Comparison of ENCODE assay signal across 24 cellular contexts in the genomic region with DNA sequence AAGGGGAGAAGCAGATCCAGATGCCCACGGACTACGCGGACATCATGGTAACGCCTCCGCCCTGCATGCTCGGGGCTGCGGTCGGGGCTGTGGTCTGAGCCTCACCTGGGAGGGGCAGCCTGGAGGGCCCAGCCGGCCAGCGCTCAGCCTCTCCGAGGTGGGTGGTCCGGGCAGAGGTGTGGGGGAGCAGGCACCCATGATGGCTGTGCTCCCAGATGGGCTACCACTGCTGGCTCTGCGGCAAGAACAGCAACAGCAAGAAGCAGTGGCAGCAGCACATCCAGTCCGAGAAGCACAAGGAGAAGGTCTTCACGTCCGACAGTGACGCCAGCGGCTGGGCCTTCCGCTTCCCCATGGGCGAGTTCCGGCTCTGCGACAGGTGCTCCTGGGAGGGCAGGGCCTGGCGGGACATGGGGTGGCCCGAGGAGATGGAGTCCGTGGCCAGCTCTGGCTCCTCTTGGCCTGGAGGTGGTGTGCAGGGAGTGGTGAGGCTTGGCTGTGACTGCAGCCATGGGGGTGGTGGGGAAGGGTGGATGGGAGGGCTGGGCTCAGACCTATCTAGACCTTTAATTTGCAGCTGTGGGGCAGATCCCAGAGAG. TPM values are rescaled to one million over a fixed set of nuclear protein-coding genes. Genes with fewer than 3 reads are reported as not detected.
DNase-seq lines count a peak whose midpoint lies in the region; ATAC-seq, FAIRE-seq and TF ChIP-seq lines count a peak whose summit lies in the region.
"Had no signal": no experiment of that assay in that cellular context is flagged by ENCODE, and none has a peak within 500 bp of the region (broad histone marks: within the 10 kb centered on the region; RNA-seq: fewer than 3 reads in every experiment).

No MANE protein-coding gene starts in this region.

- H3K9ac ChIP-seq in endothelial cell of umbilical vein (replicated peaks; ENCODE audit: extremely low read depth, insufficient read depth, low read length), result no peak overlapping the region
- H3K9ac ChIP-seq: BLaER1 treated with 17β-estradiol and CSF1 and Interleukin-3, amounts not matched to agents 10 nM and 100 nM had no signal

- H3K79me2 ChIP-seq in endothelial cell of umbilical vein (ENCODE audit: control insufficient read depth, insufficient read depth, low read length), result no peaks in the 10 kb centered on the region

- TF ChIP-seq CTCF in Caco-2 (IDR thresholded peaks at IDR 0.05; ENCODE audit: insufficient read depth in 1 of 2, low read depth in 1 of 2, low read length in 1 of 2, severe bottlenecking in 1 of 2, unreplicated experiment in 1 of 2) (no peak), HEK293 (tag by site-specific recombination; IDR thresholded peaks at IDR 0.05) (no peak), RWPE1 (conservative IDR thresholded peaks at IDR 0.05; ENCODE audit: low read depth) (no peak), endothelial cell of umbilical vein (IDR thresholded peaks at IDR 0.05; ENCODE audit: extremely low read depth in 1 of 2, insufficient read depth in 1 of 2, low read depth in 1 of 2, low read length in 2 of 2) (no peak), brain microvascular endothelial cell (IDR thresholded peaks at IDR 0.05; ENCODE audit: low read depth, low read length, missing control alignments) (no peak)

- H3K4me1 ChIP-seq in Caco-2 (peaks cover 41% of the 10 kb centered on the region), HEK293 (ENCODE audit: control insufficient read depth, insufficient read depth, low read length) (no peaks in the 10 kb centered on the region), endothelial cell of umbilical vein (ENCODE audit: control insufficient read depth, extremely low read depth, insufficient read depth, low read length) (no peaks in the 10 kb centered on the region)
- H3K4me1 ChIP-seq: BE2C; BLaER1 treated with 17β-estradiol and CSF1 and Interleukin-3, amounts not matched to agents 10 nM and 100 nM; HAP-1 had no signal

- BruUV-seq in Caco-2 (replicated peaks; lab: Mats Ljungman, UMichigan) (TSS peak; percentile 5), endothelial cell of umbilical vein (replicated peaks; lab: Mats Ljungman, UMichigan) (TSS peak; percentile 2)

- no peak for FAIRE-seq in endothelial cell of umbilical vein (lab: Jason Lieb, UNC)
- FAIRE-seq: A549, GM12891, GM18507, H54 had no signal

- no peaks in the 10 kb centered on the region for H3K9me3 Mint-ChIP-seq in Caco-2 (ENCODE audit: unreplicated experiment)
- H3K9me3 Mint-ChIP-seq in T-helper 2 cell treated with Interferon-gamma antibody and Interleukin-4, amounts not matched to agents 5 μg/mL and 100 μg/mL, for 36 hours, result no peaks in the 10 kb centered on the region
- H3K9me3 Mint-ChIP-seq: CD14-positive monocyte; CD4-positive, alpha-beta T cell; CD8-positive, alpha-beta memory T cell had no signal

- ATAC-seq in GM21723 (IDR thresholded peaks at IDR 0.05; ENCODE audit: unreplicated experiment), result no peak

- no peaks in the 10 kb centered on the region for H3K9me3 ChIP-seq in Caco-2
- H3K9me3 ChIP-seq in HEK293 (ENCODE audit: control insufficient read depth, insufficient read depth, low read depth, low read length), result no peaks in the 10 kb centered on the region
- H3K9me3 ChIP-seq in endothelial cell of umbilical vein (replicated peaks; ENCODE audit: control insufficient read depth, insufficient read depth, low read length), result no peaks in the 10 kb centered on the region
- H3K9me3 ChIP-seq: A549; BE2C; BLaER1 treated with 17β-estradiol and CSF1 and Interleukin-3, amounts not matched to agents 10 nM and 100 nM; HAP-1 had no signal

- CTCF ChIA-PET in Caco-2 (lab: Charles Lee), result no interaction called here
- CTCF ChIA-PET in HEK293 (lab: Yijun Ruan, JAX), result interaction anchor here (0.9 kb wide), 1 partner anchor 11 kb away, joined by 4 read pairs; no protein-coding TSS in a partner anchor
- CTCF ChIA-PET in RWPE1 (lab: Yijun Ruan, JAX), result interaction anchor here (0.6 kb wide), 1 partner anchor 25 kb away, joined by 4 read pairs; the partner anchor contains the start of gene TEF
- CTCF ChIA-PET in endothelial cell of umbilical vein (lab: Charles Lee), result interaction anchor here (1.2 kb wide), 1 partner anchor 9 kb away, joined by 3 read pairs; no protein-coding TSS in a partner anchor

- peaks cover 18% of the 10 kb centered on the region for H3K4me1 Mint-ChIP-seq in Caco-2 (ENCODE audit: low read depth, unreplicated experiment)
- no peaks in the 10 kb centered on the region for H3K4me1 Mint-ChIP-seq in T-helper 2 cell treated with Interferon-gamma antibody and Interleukin-4, amounts not matched to agents 5 μg/mL and 100 μg/mL, for 36 hours (ENCODE audit: low read depth)
- H3K4me1 Mint-ChIP-seq: CD14-positive monocyte; CD8-positive, alpha-beta memory T cell had no signal

- H3K36me3 ChIP-seq in Caco-2 (ENCODE audit: control insufficient read depth, insufficient read depth, low read length) (peaks cover 5% of the 10 kb centered on the region), HEK293 (ENCODE audit: control insufficient read depth in 2 of 2, insufficient read depth in 1 of 2, low read length in 2 of 2) (peaks cover 0 to 73% of the 10 kb centered on the region in 2 experiments; a peak in 2 of 3 replicates), endothelial cell of umbilical vein (ENCODE audit: control insufficient read depth in 2 of 2, extremely low read depth in 1 of 2, insufficient read depth in 2 of 2, low read length in 2 of 2) (peaks cover 3 to 57% of the 10 kb centered on the region in 2 experiments), brain microvascular endothelial cell (replicated peaks) (peaks cover 57% of the 10 kb centered on the region)

- H3K27me3 Mint-ChIP-seq in Caco-2 (ENCODE audit: insufficient read depth, unreplicated experiment), result no peaks in the 10 kb centered on the region
- H3K27me3 Mint-ChIP-seq in T-helper 2 cell treated with Interferon-gamma antibody and Interleukin-4, amounts not matched to agents 5 μg/mL and 100 μg/mL, for 36 hours (ENCODE audit: low read depth), result no peaks in the 10 kb centered on the region
- H3K27me3 Mint-ChIP-seq: CD4-positive, alpha-beta T cell; CD8-positive, alpha-beta memory T cell had no signal

- no peak overlapping the region for H3K4me2 ChIP-seq in endothelial cell of umbilical vein (ENCODE audit: insufficient read depth, low read length)
- H3K4me2 ChIP-seq: A549; BLaER1 treated with 17β-estradiol and CSF1 and Interleukin-3, amounts not matched to agents 10 nM and 100 nM had no signal

- H3K27ac ChIP-seq in HEK293 (ENCODE audit: extremely low read depth, low read depth, low read length), result no peak overlapping the region
- H3K27ac ChIP-seq in RWPE1, result peak overlapping the region; percentile 67; the same call in 1 of the 2 replicates
- H3K27ac ChIP-seq in endothelial cell of umbilical vein (ENCODE audit: insufficient read depth, low read depth, low read length), result no peak overlapping the region
- H3K27ac ChIP-seq in brain microvascular endothelial cell, result no peak overlapping the region
- H3K27ac ChIP-seq: A549; BLaER1 treated with 17β-estradiol and CSF1 and Interleukin-3, amounts not matched to agents 10 nM and 100 nM had no signal

- in situ Hi-C loops in brain microvascular endothelial cell (cut with HindIII; ENCODE audit: low pct_ligation_motif_present, low sequenced_read_pairs), result no loop called here

- no peaks in the 10 kb centered on the region for H4K20me1 ChIP-seq in endothelial cell of umbilical vein (replicated peaks; ENCODE audit: control insufficient read depth, extremely low read depth, insufficient read depth, low read length)

- intact Hi-C loops in Caco-2 (cut with micrococcal nuclease; ENCODE audit: unreplicated experiment), result no loop called here
- intact Hi-C loops in endothelial cell of umbilical vein (cut with micrococcal nuclease), result no loop called here

- H3K27ac Mint-ChIP-seq in Caco-2 (ENCODE audit: unreplicated experiment), result peak overlapping the region; percentile 48
- no peak overlapping the region for H3K27ac Mint-ChIP-seq in T-helper 2 cell treated with Interferon-gamma antibody and Interleukin-4, amounts not matched to agents 5 μg/mL and 100 μg/mL, for 36 hours
- H3K27ac Mint-ChIP-seq: CD4-positive, alpha-beta T cell; CD8-positive, alpha-beta memory T cell had no signal

- H3K36me3 Mint-ChIP-seq in Caco-2 (ENCODE audit: insufficient read depth, unreplicated experiment), result peaks cover 63% of the 10 kb centered on the region
- peaks cover 17% of the 10 kb centered on the region for H3K36me3 Mint-ChIP-seq in T-helper 2 cell treated with Interferon-gamma antibody and Interleukin-4, amounts not matched to agents 5 μg/mL and 100 μg/mL, for 36 hours (ENCODE audit: low read depth)

- POLR2A ChIA-PET in Caco-2 (lab: Charles Lee), result no interaction called here
- POLR2A ChIA-PET in HEK293 (lab: Yijun Ruan, JAX), result no interaction called here
- POLR2A ChIA-PET in RWPE1 (lab: Yijun Ruan, JAX; ENCODE audit: low non-redundant PET), result no interaction called here
- POLR2A ChIA-PET in endothelial cell of umbilical vein (lab: Charles Lee), result no interaction called here

- no peaks in the 10 kb centered on the region for H3K9me1 ChIP-seq in endothelial cell of umbilical vein (replicated peaks; ENCODE audit: control insufficient read depth, extremely low read depth, insufficient read depth, low read length)

- H2AFZ ChIP-seq in endothelial cell of umbilical vein (ENCODE audit: low read depth, low read length), result no peak overlapping the region

- no peak overlapping the region for H3K4me3 ChIP-seq in Caco-2 (ENCODE audit: low read depth, low read length)
- H3K4me3 ChIP-seq in HEK293 (ENCODE audit: low read depth, low read length), result no peak overlapping the region
- no peak overlapping the region for H3K4me3 ChIP-seq in endothelial cell of umbilical vein (replicated peaks in 1 of 3; ENCODE audit: insufficient read depth in 1 of 3, low read depth in 1 of 3, low read length in 3 of 3)
- no peak overlapping the region for H3K4me3 ChIP-seq in brain microvascular endothelial cell (ENCODE audit: low read depth, low read length)
- H3K4me3 ChIP-seq: A549; BLaER1 treated with 17β-estradiol and CSF1 and Interleukin-3, amounts not matched to agents 10 nM and 100 nM; HAP-1 had no signal

- DNase-seq in Caco-2 (no peak), RWPE1 (ENCODE audit: low spot score) (no peak), endothelial cell of umbilical vein (ENCODE audit: low read depth, low spot score) (no peak), brain microvascular endothelial cell (no peak)
- DNase-seq in T-helper 2 cell treated with Interferon-gamma antibody and Interleukin-4, amounts not matched to agents 5 μg/mL and 100 μg/mL, for 36 hours (ENCODE audit: low spot score), result no peak
- DNase-seq: 8988T; ACHN; AML-193; BE2C; CD4-positive, alpha-beta T cell; CD8-positive, alpha-beta memory T cell; DMS79; EL; GDM1; GOT3 had no signal

- dilution Hi-C loops in endothelial cell of umbilical vein (cut with MboI; ENCODE audit: extremely low pct_ligation_motif_present, low sequenced_read_pairs), result no loop called here

- H3K27me3 ChIP-seq in Caco-2 (replicated peaks; ENCODE audit: control insufficient read depth, insufficient read depth, low read length), result no peaks in the 10 kb centered on the region
- no peaks in the 10 kb centered on the region for H3K27me3 ChIP-seq in endothelial cell of umbilical vein (ENCODE audit: control insufficient read depth in 2 of 2, insufficient read depth in 2 of 2, low read length in 2 of 2)
- H3K27me3 ChIP-seq in brain microvascular endothelial cell (replicated peaks), result no peaks in the 10 kb centered on the region
- H3K27me3 ChIP-seq: BE2C; BLaER1 treated with 17β-estradiol and CSF1 and Interleukin-3, amounts not matched to agents 10 nM and 100 nM had no signal

- H3K4me3 Mint-ChIP-seq in Caco-2 (ENCODE audit: unreplicated experiment), result no peak overlapping the region
- H3K4me3 Mint-ChIP-seq in T-helper 2 cell treated with Interferon-gamma antibody and Interleukin-4, amounts not matched to agents 5 μg/mL and 100 μg/mL, for 36 hours, result no peak overlapping the region
- H3K4me3 Mint-ChIP-seq: CD14-positive monocyte; CD4-positive, alpha-beta T cell; CD8-positive, alpha-beta memory T cell had no signal

- no peak for TF ChIP-seq POLR2A in endothelial cell of umbilical vein (IDR thresholded peaks at IDR 0.05; ENCODE audit: low read depth, low read length)

RNA-seq across cellular contexts. Expression of gene TEF, which starts 25.2 kb away (rescaled TPM):
- total RNA-seq in Caco-2 (2022) (13.8 and 17.8 TPM in 2 replicates), endothelial cell of umbilical vein (2.2 and 2.9 TPM in 2 replicates)
- 4.0 and 5.3 TPM in 2 replicates for polyA plus RNA-seq in endothelial cell of umbilical vein
- polyA plus RNA-seq in endothelial cell of umbilical vein (2011; cell fraction: cytosol; rRNA removed), result 2.2 and 4.2 TPM in 2 replicates
- polyA plus RNA-seq in endothelial cell of umbilical vein (2011; cell fraction: nucleus; rRNA removed), result 2.1 and 3.2 TPM in 2 replicates
- 1.5 and 1.6 TPM in 2 replicates for polyA plus RNA-seq in endothelial cell of umbilical vein (2012)
- polyA minus RNA-seq in endothelial cell of umbilical vein, result 9.3 and 13.6 TPM in 2 replicates
- polyA minus RNA-seq in endothelial cell of umbilical vein (2011; cell fraction: cytosol; rRNA and poly(A)+ RNA removed), result 1.0 TPM
- 2.5 and 3.1 TPM in 2 replicates for polyA minus RNA-seq in endothelial cell of umbilical vein (2011; cell fraction: nucleus; rRNA and poly(A)+ RNA removed)

RNA-seq across cellular contexts. Expression of gene ZC3H7B, which starts 55.2 kb away (rescaled TPM):
- 55.0 and 60.6 TPM in 2 replicates for total RNA-seq in Caco-2 (2022)
- total RNA-seq in endothelial cell of umbilical vein, result 89.6 and 95.9 TPM in 2 replicates
- 66.8 and 72.7 TPM in 2 replicates for polyA plus RNA-seq in endothelial cell of umbilical vein
- 64.1 and 83.2 TPM in 2 replicates for polyA plus RNA-seq in endothelial cell of umbilical vein (2011; cell fraction: cytosol; rRNA removed)
- 105 and 121 TPM in 2 replicates for polyA plus RNA-seq in endothelial cell of umbilical vein (2011; cell fraction: nucleus; rRNA removed)
- 75.3 and 75.8 TPM in 2 replicates for polyA plus RNA-seq in endothelial cell of umbilical vein (2012)
- 66.2 and 73.9 TPM in 2 replicates for polyA minus RNA-seq in endothelial cell of umbilical vein
- 14.8 TPM for polyA minus RNA-seq in endothelial cell of umbilical vein (2011; cell fraction: cytosol; rRNA and poly(A)+ RNA removed)
- 30.1 and 44.2 TPM in 2 replicates for polyA minus RNA-seq in endothelial cell of umbilical vein (2011; cell fraction: nucleus; rRNA and poly(A)+ RNA removed)
